In the genomic region with DNA sequence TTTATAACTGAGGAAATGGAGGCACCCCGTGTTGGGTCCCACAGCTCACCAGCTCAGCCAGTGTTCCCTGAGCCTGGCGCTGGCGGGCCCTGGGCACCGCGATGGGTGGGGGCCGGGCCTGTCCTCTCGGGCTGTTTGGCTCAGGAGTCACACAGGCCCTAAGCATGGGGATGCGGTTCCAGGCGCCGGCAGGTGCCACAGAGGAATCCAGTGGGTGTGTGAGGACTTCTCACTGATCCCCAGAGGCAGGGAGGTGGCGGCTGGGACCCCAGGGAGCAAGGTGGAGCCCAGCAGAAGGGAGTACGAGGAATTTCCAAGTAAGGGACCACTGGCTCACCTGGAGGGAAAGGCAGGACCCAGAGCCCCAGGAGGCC, we compare ENCODE assay signal across 19 cellular contexts. TPM values are rescaled to one million over a fixed set of nuclear protein-coding genes. Genes with fewer than 3 reads are reported as not detected.
DNase-seq lines count a peak whose midpoint lies in the region; ATAC-seq and TF ChIP-seq lines count a peak whose summit lies in the region.
"Had no signal": no experiment of that assay in that cellular context is flagged by ENCODE, and none has a peak within 500 bp of the region (broad histone marks: within the 10 kb centered on the region; RNA-seq: fewer than 3 reads in every experiment).

No MANE protein-coding gene starts in this region.

- H3K79me2 ChIP-seq in neural progenitor cell (ENCODE audit: low read depth): no peaks in the 10 kb centered on the region

- no peaks in the 10 kb centered on the region for H3F3A ChIP-seq in neural progenitor cell (ENCODE audit: low read depth)

- H3K4me1 ChIP-seq in neural progenitor cell: peaks cover 5% of the 10 kb centered on the region
- H3K4me1 ChIP-seq in testis: peaks cover 14% of the 10 kb centered on the region

- no peaks in the 10 kb centered on the region for H3K27me3 Mint-ChIP-seq in T-helper 1 cell treated with Interleukin-12 subunit alpha and Interleukin-12 subunit beta and Interleukin-4 antibody, amounts not matched to agents 30 μg/mL and 1 μg/mL, for 36 hours (ENCODE audit: low read depth)
- no peaks in the 10 kb centered on the region for H3K27me3 Mint-ChIP-seq in activated naive CD8-positive, alpha-beta T cell
- peaks cover 4% of the 10 kb centered on the region for H3K27me3 Mint-ChIP-seq in activated naive CD8-positive, alpha-beta T cell treated with anti-CD3 and anti-CD28 coated beads, Interleukin-2, amount 50 U/mL, for 24 hours
- H3K27me3 Mint-ChIP-seq in neural progenitor cell (ENCODE audit: insufficient read depth, low read depth): peaks cover 4% of the 10 kb centered on the region

- H3K4me3 ChIP-seq in neural progenitor cell (no peak overlapping the region), testis (no peak overlapping the region)
- H3K4me3 ChIP-seq: BLaER1 had no signal

- H3K27ac ChIP-seq in neural progenitor cell (no peak overlapping the region), testis (no peak overlapping the region)
- H3K27ac ChIP-seq: 22Rv1, BLaER1, HL-60 had no signal

- H3K27me3 ChIP-seq in neural progenitor cell (no peaks in the 10 kb centered on the region), testis (no peaks in the 10 kb centered on the region)
- H3K27me3 ChIP-seq: BLaER1 had no signal

- WGBS in testis, 2 donors: 94% methylated on average over 12 of the region's 12 CpGs; no CpG with 5 or more reads in 1 of the 2 donors

- H3K36me3 ChIP-seq in neural progenitor cell: no peaks in the 10 kb centered on the region
- no peaks in the 10 kb centered on the region for H3K36me3 ChIP-seq in testis (ENCODE audit: low read depth, missing control alignments)
- H3K36me3 ChIP-seq: BLaER1 had no signal

- no peak for ATAC-seq in activated naive CD8-positive, alpha-beta T cell treated with anti-CD3 and anti-CD28 coated beads, Interleukin-2, amount 50 U/mL, for 24 hours
- ATAC-seq in GM18867 (IDR thresholded peaks at IDR 0.05; ENCODE audit: unreplicated experiment): no peak
- ATAC-seq: PC-3 had no signal

- H3K4me1 Mint-ChIP-seq in T-helper 1 cell treated with Interleukin-12 subunit alpha and Interleukin-12 subunit beta and Interleukin-4 antibody, amounts not matched to agents 30 μg/mL and 1 μg/mL, for 36 hours (ENCODE audit: low read depth): peaks cover 46% of the 10 kb centered on the region
- H3K4me1 Mint-ChIP-seq in activated naive CD8-positive, alpha-beta T cell (ENCODE audit: low read depth): peaks cover 53% of the 10 kb centered on the region
- H3K4me1 Mint-ChIP-seq in activated naive CD8-positive, alpha-beta T cell treated with anti-CD3 and anti-CD28 coated beads, Interleukin-2, amount 50 U/mL, for 24 hours: peaks cover 48% of the 10 kb centered on the region
- peaks cover 4% of the 10 kb centered on the region for H3K4me1 Mint-ChIP-seq in neural progenitor cell

- no peak overlapping the region for H3K4me3 Mint-ChIP-seq in T-helper 1 cell treated with Interleukin-12 subunit alpha and Interleukin-12 subunit beta and Interleukin-4 antibody, amounts not matched to agents 30 μg/mL and 1 μg/mL, for 36 hours
- H3K4me3 Mint-ChIP-seq in activated naive CD8-positive, alpha-beta T cell: no peak overlapping the region
- no peak overlapping the region for H3K4me3 Mint-ChIP-seq in activated naive CD8-positive, alpha-beta T cell treated with anti-CD3 and anti-CD28 coated beads, Interleukin-2, amount 50 U/mL, for 24 hours
- peak overlapping the region; percentile 67 for H3K4me3 Mint-ChIP-seq in neural progenitor cell
- H3K4me3 Mint-ChIP-seq: HFFc6 had no signal

- no peak for TF ChIP-seq POLR2A in testis (IDR thresholded peaks at IDR 0.05)

- no peak overlapping the region for H3K9ac ChIP-seq in neural progenitor cell
- H3K9ac ChIP-seq: BLaER1 had no signal

- no peaks in the 10 kb centered on the region for H4K20me1 ChIP-seq in neural progenitor cell (ENCODE audit: low read depth)
- H4K20me1 ChIP-seq: BLaER1 had no signal

- H3K9me3 ChIP-seq in neural progenitor cell (ENCODE audit: low read depth) (no peaks in the 10 kb centered on the region), testis (no peaks in the 10 kb centered on the region)

- H3K9me3 Mint-ChIP-seq in T-helper 1 cell treated with Interleukin-12 subunit alpha and Interleukin-12 subunit beta and Interleukin-4 antibody, amounts not matched to agents 30 μg/mL and 1 μg/mL, for 36 hours: no peaks in the 10 kb centered on the region
- H3K9me3 Mint-ChIP-seq in activated naive CD8-positive, alpha-beta T cell (ENCODE audit: low read depth): no peaks in the 10 kb centered on the region
- no peaks in the 10 kb centered on the region for H3K9me3 Mint-ChIP-seq in activated naive CD8-positive, alpha-beta T cell treated with anti-CD3 and anti-CD28 coated beads, Interleukin-2, amount 50 U/mL, for 24 hours
- peaks cover 13% of the 10 kb centered on the region for H3K9me3 Mint-ChIP-seq in neural progenitor cell

- H3K36me3 Mint-ChIP-seq in T-helper 1 cell treated with Interleukin-12 subunit alpha and Interleukin-12 subunit beta and Interleukin-4 antibody, amounts not matched to agents 30 μg/mL and 1 μg/mL, for 36 hours (ENCODE audit: low read depth): no peaks in the 10 kb centered on the region
- H3K36me3 Mint-ChIP-seq in activated naive CD8-positive, alpha-beta T cell: peaks cover 2% of the 10 kb centered on the region
- H3K36me3 Mint-ChIP-seq in activated naive CD8-positive, alpha-beta T cell treated with anti-CD3 and anti-CD28 coated beads, Interleukin-2, amount 50 U/mL, for 24 hours (ENCODE audit: low read depth): peaks cover 3% of the 10 kb centered on the region
- H3K36me3 Mint-ChIP-seq in neural progenitor cell: no peaks in the 10 kb centered on the region

- intact Hi-C loops in testis (cut with DNase I; ENCODE audit: low total_unique reads): no loop called here

- H2AFZ ChIP-seq in neural progenitor cell (replicated peaks): no peak overlapping the region

- H3K4me2 ChIP-seq in neural progenitor cell: no peak overlapping the region
- H3K4me2 ChIP-seq: BLaER1 had no signal

- peak overlapping the region; percentile 87 for H3K27ac Mint-ChIP-seq in T-helper 1 cell treated with Interleukin-12 subunit alpha and Interleukin-12 subunit beta and Interleukin-4 antibody, amounts not matched to agents 30 μg/mL and 1 μg/mL, for 36 hours
- H3K27ac Mint-ChIP-seq in activated naive CD8-positive, alpha-beta T cell: peak overlapping the region; percentile 98
- H3K27ac Mint-ChIP-seq in activated naive CD8-positive, alpha-beta T cell treated with anti-CD3 and anti-CD28 coated beads, Interleukin-2, amount 50 U/mL, for 24 hours: no peak overlapping the region
- H3K27ac Mint-ChIP-seq in neural progenitor cell: no peak overlapping the region
- H3K27ac Mint-ChIP-seq: HFFc6 had no signal

- TF ChIP-seq CTCF in neural progenitor cell (IDR thresholded peaks at IDR 0.05) (no peak), testis (IDR thresholded peaks at IDR 0.05) (no peak)

- no peak for DNase-seq in T-helper 1 cell
- no peak for DNase-seq in activated naive CD8-positive, alpha-beta T cell treated with anti-CD3 and anti-CD28 coated beads, Interleukin-2, amount 50 U/mL, for 24 hours
- DNase-seq in neural progenitor cell (ENCODE audit: low spot score): no peak
- peak; percentile 10 for DNase-seq in testis
- no peak for DNase-seq in NCI-H146 treated with DMSO at 0.1 percent for 48 hours (lab: John Stamatoyannopoulos, UW; ENCODE audit: unreplicated experiment)
- DNase-seq: DMS 273 treated with DMSO at 0.1 percent for 48 hours, HFFc6, KBM-7, NCI-H1048, NCI-H1694, NCI-H2107, NCI-H345, PC-3 had no signal

RNA-seq across cellular contexts. Expression of gene IRF4, which starts 57.5 kb away (rescaled TPM):
- total RNA-seq in neural progenitor cell (ENCODE audit: low replicate concordance) (0.11 and 0.53 TPM in 2 replicates), testis (1 to 10 TPM; 3.7 to 7.4 TPM)
- 1.8 TPM for polyA plus RNA-seq in testis (ENCODE audit: insufficient read depth, low read depth, low replicate concordance)
- total RNA-seq: HFFc6 had no signal

Comparison
In these comparisons a context has a peak if more than half of its experiments do, and no peak if none do; other contexts are left out.
1. H3K27ac Mint-ChIP-seq: peak in T-helper 1 cell treated with Interleukin-12 subunit alpha and Interleukin-12 subunit beta and Interleukin-4 antibody, amounts not matched to agents 30 μg/mL and 1 μg/mL, for 36 hours (single experiment) and activated naive CD8-positive, alpha-beta T cell (single experiment); none in activated naive CD8-positive, alpha-beta T cell treated with anti-CD3 and anti-CD28 coated beads, Interleukin-2, amount 50 U/mL, for 24 hours (single experiment) and neural progenitor cell (single experiment).